9 cellular contexts compared by ENCODE assay signal in the genomic region with DNA sequence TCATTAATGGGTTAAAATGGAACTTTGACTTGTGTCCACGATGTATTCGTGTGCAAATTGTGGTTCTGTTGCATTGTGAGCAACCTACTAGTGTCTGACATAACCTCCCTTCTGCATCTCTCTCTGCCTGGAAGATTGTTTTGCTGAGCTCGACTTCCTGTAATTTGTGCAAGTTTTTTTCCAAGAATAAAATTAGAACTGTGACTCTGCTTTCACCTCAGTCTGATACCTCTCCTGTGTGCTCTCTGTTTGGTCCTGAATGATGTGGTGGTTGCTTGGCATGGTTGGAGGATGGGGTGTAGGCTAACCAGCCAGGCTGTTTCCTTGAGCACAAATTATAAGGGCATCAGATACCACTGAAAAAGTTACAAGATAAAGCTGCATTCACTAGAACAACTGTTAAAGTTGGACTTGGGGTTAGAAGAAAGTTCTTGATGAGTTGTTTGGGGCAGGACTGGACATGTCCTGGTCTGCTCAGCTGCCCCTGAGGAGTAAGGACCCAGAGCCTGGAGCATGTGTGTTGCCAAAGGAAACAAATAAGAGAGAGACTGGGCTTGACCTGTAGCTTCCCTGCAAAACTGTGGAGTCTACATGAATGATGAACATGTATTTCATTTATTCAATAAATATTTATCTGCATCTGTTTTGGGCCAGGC. TPM values are rescaled to one million over a fixed set of nuclear protein-coding genes. Genes with fewer than 3 reads are reported as not detected.
DNase-seq lines count a peak whose midpoint lies in the region; ATAC-seq and TF ChIP-seq lines count a peak whose summit lies in the region.
"Had no signal": no experiment of that assay in that cellular context is flagged by ENCODE, and none has a peak within 500 bp of the region (broad histone marks: within the 10 kb centered on the region; RNA-seq: fewer than 3 reads in every experiment).

No MANE protein-coding gene starts in this region.

- H3K9me3 ChIP-seq in OCI-LY7 (ENCODE audit: low read length) (no peaks in the 10 kb centered on the region), trophoblast cell (ENCODE audit: insufficient read depth, low read depth, low read length) (no peaks in the 10 kb centered on the region), endodermal cell (ENCODE audit: control insufficient read depth, low read length) (no peaks in the 10 kb centered on the region)

- H3K9ac ChIP-seq in trophoblast cell (ENCODE audit: low read length) (no peak overlapping the region), endodermal cell (ENCODE audit: extremely low read depth, low read length, poor library complexity, severe bottlenecking) (no peak overlapping the region)

- no peak overlapping the region for H3K23ac ChIP-seq in trophoblast cell (ENCODE audit: low read length)

- DNase-seq in GM23338 (ENCODE audit: low spot score) (no peak), OCI-LY7 (ENCODE audit: low spot score) (no peak), dermis blood vessel endothelial cell (peak; percentile 66), trophoblast cell (no peak), medulla oblongata (ENCODE audit: extremely low spot score) (no peak), endodermal cell (no peak)

- ATAC-seq in GM23338 (no peak), HG02588 (IDR thresholded peaks at IDR 0.05; ENCODE audit: unreplicated experiment) (no peak), HG03342 (IDR thresholded peaks at IDR 0.05; ENCODE audit: unreplicated experiment) (no peak)

- H3K9me2 ChIP-seq in GM23338 (ENCODE audit: insufficient read depth) = no peaks in the 10 kb centered on the region
- no peaks in the 10 kb centered on the region for H3K9me2 ChIP-seq in OCI-LY7 (ENCODE audit: insufficient read depth, low read length)

- H3K4ac ChIP-seq in trophoblast cell (ENCODE audit: low read depth, low read length) = no peak overlapping the region

- H3K4me2 ChIP-seq in GM23338 (peak overlapping the region; percentile 66), OCI-LY7 (ENCODE audit: low read length) (peak overlapping the region; percentile 92), trophoblast cell (ENCODE audit: low read length) (no peak overlapping the region)

- no peak overlapping the region for H2AK5ac ChIP-seq in trophoblast cell (ENCODE audit: low read length)

- H3K4me1 ChIP-seq in GM23338 (ENCODE audit: insufficient read depth) = peaks cover 36% of the 10 kb centered on the region
- peaks cover 34% of the 10 kb centered on the region for H3K4me1 ChIP-seq in OCI-LY7 (ENCODE audit: insufficient read depth, low read length, poor library complexity, severe bottlenecking)
- H3K4me1 ChIP-seq in trophoblast cell (ENCODE audit: control insufficient read depth in 1 of 2, insufficient read depth in 2 of 2, low read length in 2 of 2) = peaks cover 5 to 9% of the 10 kb centered on the region in 2 experiments
- H3K4me1 ChIP-seq in endodermal cell (ENCODE audit: control insufficient read depth, insufficient read depth, low read length) = peaks cover 1% of the 10 kb centered on the region

- peak overlapping the region; percentile 13; the same call in 2 of the 3 replicates for H3K4me3 Mint-ChIP-seq in GM23338
- H3K4me3 Mint-ChIP-seq in endodermal cell = no peak overlapping the region

- no peak overlapping the region for H3K27ac ChIP-seq in GM23338 (ENCODE audit: low read depth)
- H3K27ac ChIP-seq in OCI-LY7 (ENCODE audit: low read depth, low read length, poor library complexity, severe bottlenecking) = no peak overlapping the region
- no peak overlapping the region for H3K27ac ChIP-seq in trophoblast cell (ENCODE audit: low read depth, low read length)
- no peak overlapping the region for H3K27ac ChIP-seq in endodermal cell (ENCODE audit: low read depth, low read length)
- H3K27ac ChIP-seq: SK-N-MC had no signal

- CTCF ChIA-PET in OCI-LY7 (lab: Charles Lee; ENCODE audit: unreplicated experiment) = interaction anchor here (1.1 kb wide), 1 partner anchor 18 kb away, joined by 3 read pairs; no protein-coding TSS in a partner anchor

- no peak overlapping the region for H3K18ac ChIP-seq in trophoblast cell (ENCODE audit: low read length)

- no peak overlapping the region for H3K27ac Mint-ChIP-seq in GM23338
- no peak overlapping the region for H3K27ac Mint-ChIP-seq in endodermal cell

- H3K79me1 ChIP-seq in trophoblast cell (ENCODE audit: low read length) = peaks cover 11% of the 10 kb centered on the region

- H4K20me1 ChIP-seq in GM23338 (replicated peaks; ENCODE audit: insufficient read depth) = peaks cover 6% of the 10 kb centered on the region; the same call in 1 of the 2 replicates
- peaks cover 12% of the 10 kb centered on the region for H4K20me1 ChIP-seq in OCI-LY7 (ENCODE audit: insufficient read depth, low read length)

- H3K4me1 Mint-ChIP-seq in GM23338 (peaks cover 34% of the 10 kb centered on the region), endodermal cell (peaks cover 21% of the 10 kb centered on the region)

- TF ChIP-seq CTCF in GM23338 (conservative IDR thresholded peaks at IDR 0.05; ENCODE audit: low read depth in 2 of 2) (no peak), OCI-LY7 (conservative IDR thresholded peaks at IDR 0.05; ENCODE audit: low read length) (no peak), endodermal cell (conservative IDR thresholded peaks at IDR 0.05) (no peak)

- H3K27me3 ChIP-seq in GM23338 (ENCODE audit: insufficient read depth) (peaks cover 21% of the 10 kb centered on the region), trophoblast cell (ENCODE audit: insufficient read depth, low read length) (no peaks in the 10 kb centered on the region), endodermal cell (ENCODE audit: control insufficient read depth, insufficient read depth, low read length, poor library complexity, severe bottlenecking) (peaks cover 12% of the 10 kb centered on the region)

- no peak overlapping the region for H2BK5ac ChIP-seq in trophoblast cell (ENCODE audit: low read depth, low read length, poor library complexity)

- H2AFZ ChIP-seq in GM23338 = no peak overlapping the region
- peak overlapping the region; percentile 98; the same call in 1 of the 2 replicates for H2AFZ ChIP-seq in OCI-LY7 (ENCODE audit: low read length)
- no peak overlapping the region for H2AFZ ChIP-seq in trophoblast cell (ENCODE audit: insufficient read depth, low read length, poor library complexity)

- POLR2A ChIA-PET in OCI-LY7 (lab: Charles Lee) = interaction anchor here (0.6 to 1.0 kb wide), 4 partner anchors 12 to 70 kb away, joined by 3 read pairs; no protein-coding TSS in a partner anchor

- H3K36me3 Mint-ChIP-seq in GM23338 (ENCODE audit: low read depth) (peaks cover 3% of the 10 kb centered on the region; the same call in 1 of the 3 replicates), endodermal cell (ENCODE audit: low read depth) (no peaks in the 10 kb centered on the region)

- no TSS peak for BruUV-seq in OCI-LY7 (replicated peaks; lab: Mats Ljungman, UMichigan)

- H2BK120ac ChIP-seq in trophoblast cell (ENCODE audit: insufficient read depth, low read length, poor library complexity) = no peak overlapping the region

- H4K91ac ChIP-seq in trophoblast cell (ENCODE audit: low read depth, low read length) = peak overlapping the region; percentile 25

- peaks cover 28% of the 10 kb centered on the region for H3K79me2 ChIP-seq in GM23338 (replicated peaks; ENCODE audit: insufficient read depth)
- peaks cover 28% of the 10 kb centered on the region; the same call in 1 of the 2 replicates for H3K79me2 ChIP-seq in OCI-LY7 (ENCODE audit: insufficient read depth, low read depth, low read length)
- peaks cover 4% of the 10 kb centered on the region for H3K79me2 ChIP-seq in trophoblast cell (ENCODE audit: control insufficient read depth, insufficient read depth, low read length, poor library complexity)

- H4K8ac ChIP-seq in trophoblast cell (ENCODE audit: low read depth, low read length) = no peak overlapping the region

- H3K27me3 Mint-ChIP-seq in GM23338 (ENCODE audit: insufficient read depth, low read depth, poor library complexity) = peaks cover 23% of the 10 kb centered on the region
- peaks cover 24% of the 10 kb centered on the region for H3K27me3 Mint-ChIP-seq in endodermal cell (ENCODE audit: insufficient read depth)

- H3F3A ChIP-seq in GM23338 (replicated peaks; ENCODE audit: low read depth) = peaks cover 4% of the 10 kb centered on the region

- H3K9me3 Mint-ChIP-seq in GM23338 = no peaks in the 10 kb centered on the region
- no peaks in the 10 kb centered on the region for H3K9me3 Mint-ChIP-seq in endodermal cell

- no peak overlapping the region for H4K12ac ChIP-seq in trophoblast cell (ENCODE audit: low read depth, low read length)

- H3K36me3 ChIP-seq in GM23338 (ENCODE audit: insufficient read depth) = no peaks in the 10 kb centered on the region
- no peaks in the 10 kb centered on the region for H3K36me3 ChIP-seq in OCI-LY7 (ENCODE audit: insufficient read depth, low read length)
- no peaks in the 10 kb centered on the region for H3K36me3 ChIP-seq in trophoblast cell (ENCODE audit: control insufficient read depth in 1 of 2, insufficient read depth in 2 of 2, low read length in 2 of 2)
- no peaks in the 10 kb centered on the region for H3K36me3 ChIP-seq in endodermal cell (ENCODE audit: control insufficient read depth, insufficient read depth, low read length)

- intact Hi-C loops in OCI-LY7 (cut with micrococcal nuclease; ENCODE audit: unreplicated experiment) = loop anchor here (10.0 kb wide), 1 partner anchor 331 kb away; no protein-coding TSS in a partner anchor

- H3K14ac ChIP-seq in trophoblast cell (ENCODE audit: low read length) = no peak overlapping the region

- no CpG with 5 or more reads among the region's 3 CpGs for WGBS in trophoblast cell (ENCODE audit: extremely low coverage, insufficient coverage, insufficient read length)
- 67% methylated on average over 3 of the region's 3 CpGs for WGBS in endodermal cell (ENCODE audit: insufficient coverage in 1 of 2, insufficient read length in 1 of 2), 2 experiments

- H3K4me3 ChIP-seq in GM23338 (peak overlapping the region; percentile 93; the same call in 1 of the 2 replicates), OCI-LY7 (ENCODE audit: low read depth, low read length, poor library complexity, severe bottlenecking) (no peak overlapping the region), trophoblast cell (ENCODE audit: low read depth, low read length) (no peak overlapping the region), endodermal cell (ENCODE audit: low read length) (no peak overlapping the region)
- H3K4me3 ChIP-seq: SK-N-MC had no signal

- H2BK12ac ChIP-seq in trophoblast cell (ENCODE audit: low read length) = no peak overlapping the region

TF ChIP-seq in GM23338, 12 proteins besides CTCF, POLR2A, EP300 and RAD21 (continues in another document):
- TF ChIP-seq ZNF114 (CRISPR knock-in tag; IDR thresholded peaks at IDR 0.05) = no peak

RNA-seq across cellular contexts. Expression of a gene that starts 1.9 kb away (rescaled TPM):
- 71.0 and 73.7 TPM in 2 replicates for total RNA-seq in GM23338 (2014; rRNA removed; shearing (Covaris generic))
- polyA plus RNA-seq in GM23338 (2016; fragmentation: Nextera tagmentation; extraction: Ambion mirVana) = 26.2 and 28.2 TPM in 2 replicates
- total RNA-seq in OCI-LY7 (2014; rRNA removed; shearing (Covaris generic)) = 66.9 and 68.8 TPM in 2 replicates
- total RNA-seq in OCI-LY7 (2022) = 72.1 and 73.9 TPM in 2 replicates
- total RNA-seq in dermis blood vessel endothelial cell = 140 and 171 TPM in 2 replicates
- 17.6 and 18.5 TPM in 2 replicates for polyA plus RNA-seq in trophoblast cell (2013)
- total RNA-seq in endodermal cell = 10 to 100 TPM; 48.8 to 53.6 TPM
- 58.9 TPM for polyA plus RNA-seq in endodermal cell (2013, experiment 1 of 2)
- 58.6 TPM for polyA plus RNA-seq in endodermal cell (2013, experiment 2 of 2)
